1 cellular context compared by ENCODE assay signal in the genomic region with DNA sequence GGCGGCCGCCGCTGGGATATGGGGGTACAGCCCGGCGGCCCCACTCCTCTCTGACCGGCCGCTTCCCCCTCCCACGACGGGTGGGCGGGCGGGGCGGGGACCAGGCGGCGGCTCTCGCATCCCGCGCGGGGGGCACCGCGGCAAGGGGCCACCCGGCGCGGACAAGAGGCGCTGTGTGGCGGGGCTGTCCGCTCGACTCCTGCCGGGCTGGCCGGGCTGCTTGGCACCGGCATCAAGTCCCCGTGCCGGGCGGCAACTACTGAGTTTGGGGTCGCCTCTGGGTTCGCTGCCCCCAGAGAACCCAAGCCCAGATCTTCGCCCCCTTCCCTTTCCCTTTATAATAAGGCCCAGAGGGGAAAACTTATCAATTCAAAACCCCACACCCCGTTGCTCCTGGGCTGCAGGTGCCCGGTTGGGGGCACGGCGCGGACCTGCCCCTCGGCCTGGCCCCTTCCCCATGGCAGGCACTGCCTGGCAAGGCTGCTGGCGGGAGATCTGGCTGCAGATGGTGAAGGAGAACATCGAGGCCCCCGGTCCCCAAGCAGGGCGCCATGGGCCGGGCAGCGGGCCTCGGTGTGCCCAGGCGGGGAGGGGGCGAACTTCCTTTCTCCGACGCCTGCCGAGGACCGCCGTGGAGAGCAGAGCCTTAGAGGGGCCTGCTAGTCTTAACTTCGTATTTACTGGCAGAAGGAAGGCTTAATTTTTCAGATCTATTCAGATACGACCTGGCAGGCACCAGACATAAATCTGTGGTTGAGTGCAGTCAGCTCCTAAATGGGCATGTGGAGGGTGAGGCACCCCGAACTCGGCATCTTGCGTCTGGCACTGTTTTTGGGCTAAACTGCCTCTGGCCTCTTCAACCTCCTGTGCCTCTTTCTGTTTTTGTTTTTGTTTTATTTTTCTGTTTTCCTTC.
TF ChIP-seq lines count a peak whose summit lies in the region.

No MANE protein-coding gene starts in this region.

TF ChIP-seq in HepG2, 621 proteins besides CTCF, POLR2A, EP300 and RAD21:
- TF ChIP-seq ZNF224 (CRISPR knock-in tag; IDR thresholded peaks at IDR 0.05) (no peak), TOPORS (CRISPR knock-in tag; IDR thresholded peaks at IDR 0.05) (no peak)
